In genomic region chr1:186183219-186183618, GRCh38 we compare ENCODE assay signal across 9 cellular contexts.
DNase-seq lines count a peak whose midpoint lies in the region; ATAC-seq, FAIRE-seq and TF ChIP-seq lines count a peak whose summit lies in the region.
"Had no signal": no experiment of that assay in that cellular context is flagged by ENCODE, and none has a peak within 500 bp of the region (broad histone marks: within the 10 kb centered on the region; RNA-seq: fewer than 3 reads in every experiment).

No MANE protein-coding gene starts in this region.

- CTCF ChIA-PET in activated CD4-positive, alpha-beta T cell treated with anti-CD3 and anti-CD28 coated beads for 36 hours (lab: Charles Lee): interaction anchor here (0.6 kb wide), 1 partner anchor 440 kb away, joined by 4 read pairs; no protein-coding TSS in a partner anchor

- no peak overlapping the region for H3K23ac ChIP-seq in neuronal stem cell (ENCODE audit: low read depth, low read length, poor library complexity)

- H2BK5ac ChIP-seq in neuronal stem cell (ENCODE audit: low read length): no peak overlapping the region

- H3F3A ChIP-seq in SU-DHL-6 (ENCODE audit: insufficient read depth): no peaks in the 10 kb centered on the region

- in situ Hi-C loops in gastrocnemius medialis (cut with MboI; ENCODE audit: low sequenced_read_pairs in 4 of 4): no loop called here

- peak; percentile 49 for DNase-seq in activated CD4-positive, alpha-beta T cell treated with anti-CD3 and anti-CD28 coated beads for 36 hours
- no peak for DNase-seq in activated CD4-positive, alpha-beta T cell treated with anti-CD3 and anti-CD28 coated beads, Interleukin-2, amount 10 ng/mL, durations not matched to agents 24 days and 14 days
- DNase-seq in gastrocnemius medialis (peak; percentile 11 to 51), esophagus squamous epithelium (lab: John Stamatoyannopoulos, UW) (no peak), neuronal stem cell (ENCODE audit: low spot score) (no peak), GM12892 (ENCODE audit: insufficient read length) (no peak)

- H3K9me2 ChIP-seq in SU-DHL-6 (replicated peaks; ENCODE audit: insufficient read depth, low read length): no peaks in the 10 kb centered on the region

- H3K36me3 Mint-ChIP-seq in activated CD4-positive, alpha-beta T cell treated with anti-CD3 and anti-CD28 coated beads for 36 hours (ENCODE audit: low read depth): no peaks in the 10 kb centered on the region
- no peaks in the 10 kb centered on the region for H3K36me3 Mint-ChIP-seq in activated CD4-positive, alpha-beta T cell treated with anti-CD3 and anti-CD28 coated beads, Interleukin-2, amount 10 ng/mL, durations not matched to agents 24 days and 14 days (ENCODE audit: low read depth)

- WGBS in esophagus squamous epithelium, 2 donors: 8 to 30% methylated on average over 1 of the region's 1 CpG
- WGBS in neuronal stem cell (ENCODE audit: extremely low coverage in 2 of 2, insufficient read length in 2 of 2, insufficient replicate concordance in 1 of 2), 2 donors: no CpG with 5 or more reads among the region's 1 CpG

- no peak for TF ChIP-seq POLR2A in gastrocnemius medialis (IDR thresholded peaks at IDR 0.05)
- no peak for TF ChIP-seq POLR2A in esophagus squamous epithelium (IDR thresholded peaks at IDR 0.05)
- TF ChIP-seq POLR2A in GM12892 (IDR thresholded peaks at IDR 0.05; ENCODE audit: low read depth, low read length): no peak

- H2BK12ac ChIP-seq in neuronal stem cell (ENCODE audit: low read length): no peak overlapping the region

- H3K9ac ChIP-seq in SU-DHL-6 (ENCODE audit: low read length) (no peak overlapping the region), neuronal stem cell (ENCODE audit: low read depth, low read length, poor library complexity) (no peak overlapping the region)

- H3K4me2 ChIP-seq in SU-DHL-6 (ENCODE audit: low read depth, low read length, poor library complexity, severe bottlenecking): peak overlapping the region; percentile 54
- no peak overlapping the region for H3K4me2 ChIP-seq in neuronal stem cell (ENCODE audit: insufficient read depth, low read length, poor library complexity, severe bottlenecking)

- no peak overlapping the region for H3K4me3 Mint-ChIP-seq in activated CD4-positive, alpha-beta T cell treated with anti-CD3 and anti-CD28 coated beads for 36 hours
- H3K4me3 Mint-ChIP-seq in activated CD4-positive, alpha-beta T cell treated with anti-CD3 and anti-CD28 coated beads, Interleukin-2, amount 10 ng/mL, durations not matched to agents 24 days and 14 days: no peak overlapping the region
- H3K4me3 Mint-ChIP-seq: nephron had no signal

- no peak overlapping the region for H3K4ac ChIP-seq in neuronal stem cell (ENCODE audit: low read length)

- H3K4me1 Mint-ChIP-seq in activated CD4-positive, alpha-beta T cell treated with anti-CD3 and anti-CD28 coated beads for 36 hours: peaks cover 21% of the 10 kb centered on the region
- H3K4me1 Mint-ChIP-seq in activated CD4-positive, alpha-beta T cell treated with anti-CD3 and anti-CD28 coated beads, Interleukin-2, amount 10 ng/mL, durations not matched to agents 24 days and 14 days: peaks cover 16% of the 10 kb centered on the region

- POLR2A ChIA-PET in activated CD4-positive, alpha-beta T cell treated with anti-CD3 and anti-CD28 coated beads for 36 hours (lab: Charles Lee): no interaction called here

- TF ChIP-seq CTCF in SU-DHL-6 (IDR thresholded peaks at IDR 0.05; ENCODE audit: insufficient read depth, low read length, poor library complexity, severe bottlenecking) (no peak), gastrocnemius medialis (IDR thresholded peaks at IDR 0.05 in 4 of 5, conservative IDR thresholded peaks at IDR 0.05 in 1 of 5) (no peak), esophagus squamous epithelium (IDR thresholded peaks at IDR 0.05) (no peak)

- no peak overlapping the region for H2AK5ac ChIP-seq in neuronal stem cell (ENCODE audit: low read depth, low read length)

- no peak overlapping the region for H3K27ac ChIP-seq in SU-DHL-6 (ENCODE audit: low read depth, low read length)
- H3K27ac ChIP-seq in gastrocnemius medialis: no peak overlapping the region
- peak overlapping the region in 1 of 4 donors; percentile 26 for H3K27ac ChIP-seq in esophagus squamous epithelium
- H3K27ac ChIP-seq in neuronal stem cell (replicated peaks; ENCODE audit: low read length): no peak overlapping the region

- H3K36me3 ChIP-seq in SU-DHL-6 (ENCODE audit: low read length): no peaks in the 10 kb centered on the region
- H3K36me3 ChIP-seq in gastrocnemius medialis: no peaks in the 10 kb centered on the region
- peaks cover 0 to 7% (median 0%) of the 10 kb centered on the region in 3 donors for H3K36me3 ChIP-seq in esophagus squamous epithelium
- H3K36me3 ChIP-seq in neuronal stem cell (replicated peaks in 1 of 2; ENCODE audit: control insufficient read depth in 2 of 2, insufficient read depth in 2 of 2, low read length in 2 of 2): no peaks in the 10 kb centered on the region

- no peak overlapping the region for H2BK15ac ChIP-seq in neuronal stem cell (ENCODE audit: low read length)

- H3K27me3 ChIP-seq in SU-DHL-6 (ENCODE audit: low read length): no peaks in the 10 kb centered on the region
- no peaks in the 10 kb centered on the region for H3K27me3 ChIP-seq in gastrocnemius medialis
- H3K27me3 ChIP-seq in esophagus squamous epithelium: no peaks in the 10 kb centered on the region
- H3K27me3 ChIP-seq in neuronal stem cell (ENCODE audit: control insufficient read depth in 3 of 3, insufficient read depth in 3 of 3, low read depth in 1 of 3, low read length in 3 of 3): no peaks in the 10 kb centered on the region

- no peaks in the 10 kb centered on the region for H4K20me1 ChIP-seq in SU-DHL-6 (ENCODE audit: low read depth, low read length)

- no peaks in the 10 kb centered on the region for H3K9me3 Mint-ChIP-seq in activated CD4-positive, alpha-beta T cell treated with anti-CD3 and anti-CD28 coated beads for 36 hours (ENCODE audit: low read depth)
- no peaks in the 10 kb centered on the region for H3K9me3 Mint-ChIP-seq in activated CD4-positive, alpha-beta T cell treated with anti-CD3 and anti-CD28 coated beads, Interleukin-2, amount 10 ng/mL, durations not matched to agents 24 days and 14 days
- H3K9me3 Mint-ChIP-seq: nephron had no signal

- peak; percentile 70 for ATAC-seq in activated CD4-positive, alpha-beta T cell treated with anti-CD3 and anti-CD28 coated beads for 36 hours
- ATAC-seq in HG02970 (IDR thresholded peaks at IDR 0.05; ENCODE audit: low FRiP score, unreplicated experiment): peak; percentile 48
- ATAC-seq in gastrocnemius medialis: peak in 1 of 2 donors; percentile 72

- H4K91ac ChIP-seq in neuronal stem cell (ENCODE audit: low read depth, low read length, poor library complexity): no peak overlapping the region

- H2BK120ac ChIP-seq in neuronal stem cell (ENCODE audit: low read depth, low read length): no peak overlapping the region

- intact Hi-C loops in activated CD4-positive, alpha-beta T cell treated with anti-CD3 and anti-CD28 coated beads for 36 hours (cut with DNase I, micrococcal nuclease): no loop called here
- intact Hi-C loops in activated CD4-positive, alpha-beta T cell treated with anti-CD3 and anti-CD28 coated beads, Interleukin-2, amount 10 ng/mL, durations not matched to agents 24 days and 14 days (cut with micrococcal nuclease): no loop called here
- intact Hi-C loops in gastrocnemius medialis (cut with DNase I; ENCODE audit: low total_unique reads): no loop called here
- intact Hi-C loops in esophagus squamous epithelium (cut with DNase I): no loop called here

- H3K9me3 ChIP-seq in SU-DHL-6 (ENCODE audit: insufficient read depth, low read length) (no peaks in the 10 kb centered on the region), gastrocnemius medialis (no peaks in the 10 kb centered on the region), esophagus squamous epithelium (no peaks in the 10 kb centered on the region), neuronal stem cell (replicated peaks in 1 of 2; ENCODE audit: control insufficient read depth in 2 of 2, insufficient read depth in 1 of 2, low read depth in 1 of 2, low read length in 2 of 2) (no peaks in the 10 kb centered on the region)

- H4K8ac ChIP-seq in neuronal stem cell (ENCODE audit: low read depth, low read length): no peak overlapping the region

- H3K4me3 ChIP-seq in SU-DHL-6 (ENCODE audit: insufficient read depth, low read length, poor library complexity, severe bottlenecking): no peak overlapping the region
- H3K4me3 ChIP-seq in gastrocnemius medialis: no peak overlapping the region
- no peak overlapping the region for H3K4me3 ChIP-seq in esophagus squamous epithelium
- no peak overlapping the region for H3K4me3 ChIP-seq in neuronal stem cell (ENCODE audit: low read length in 2 of 2)

- FAIRE-seq in GM12892 (lab: Jason Lieb, UNC): no peak

- H3K79me1 ChIP-seq in neuronal stem cell (ENCODE audit: low read depth, low read length): no peaks in the 10 kb centered on the region

- no peak overlapping the region for H3K14ac ChIP-seq in neuronal stem cell (ENCODE audit: low read length)

- no peaks in the 10 kb centered on the region for H3K4me1 ChIP-seq in gastrocnemius medialis
- H3K4me1 ChIP-seq in esophagus squamous epithelium: peaks cover 11 to 29% (median 16%) of the 10 kb centered on the region in 3 donors
- no peaks in the 10 kb centered on the region for H3K4me1 ChIP-seq in neuronal stem cell (ENCODE audit: control insufficient read depth in 2 of 2, insufficient read depth in 1 of 2, low read depth in 1 of 2, low read length in 2 of 2)

- H2AFZ ChIP-seq in SU-DHL-6 (ENCODE audit: low read depth, low read length, severe bottlenecking) (no peak overlapping the region), neuronal stem cell (ENCODE audit: low read length) (no peak overlapping the region)

- peaks cover 26% of the 10 kb centered on the region for H3K27me3 Mint-ChIP-seq in activated CD4-positive, alpha-beta T cell treated with anti-CD3 and anti-CD28 coated beads for 36 hours
- H3K27me3 Mint-ChIP-seq in activated CD4-positive, alpha-beta T cell treated with anti-CD3 and anti-CD28 coated beads, Interleukin-2, amount 10 ng/mL, durations not matched to agents 24 days and 14 days: peaks cover 20% of the 10 kb centered on the region

- no peak overlapping the region for H3K18ac ChIP-seq in neuronal stem cell (ENCODE audit: low read length)

- no peak overlapping the region for H3K27ac Mint-ChIP-seq in activated CD4-positive, alpha-beta T cell treated with anti-CD3 and anti-CD28 coated beads for 36 hours
- no peak overlapping the region for H3K27ac Mint-ChIP-seq in activated CD4-positive, alpha-beta T cell treated with anti-CD3 and anti-CD28 coated beads, Interleukin-2, amount 10 ng/mL, durations not matched to agents 24 days and 14 days

- no peaks in the 10 kb centered on the region for H3K79me2 ChIP-seq in SU-DHL-6 (ENCODE audit: insufficient read depth, low read length)

Comparison
In these comparisons a context has a peak if more than half of its experiments do, and no peak if none do; other contexts are left out.
1. DNase-seq: peak in activated CD4-positive, alpha-beta T cell treated with anti-CD3 and anti-CD28 coated beads for 36 hours (single experiment) and gastrocnemius medialis (2 of 2); none in activated CD4-positive, alpha-beta T cell treated with anti-CD3 and anti-CD28 coated beads, Interleukin-2, amount 10 ng/mL, durations not matched to agents 24 days and 14 days (single experiment), esophagus squamous epithelium (single experiment), neuronal stem cell (single experiment) and GM12892 (single experiment).